In the genomic region with DNA sequence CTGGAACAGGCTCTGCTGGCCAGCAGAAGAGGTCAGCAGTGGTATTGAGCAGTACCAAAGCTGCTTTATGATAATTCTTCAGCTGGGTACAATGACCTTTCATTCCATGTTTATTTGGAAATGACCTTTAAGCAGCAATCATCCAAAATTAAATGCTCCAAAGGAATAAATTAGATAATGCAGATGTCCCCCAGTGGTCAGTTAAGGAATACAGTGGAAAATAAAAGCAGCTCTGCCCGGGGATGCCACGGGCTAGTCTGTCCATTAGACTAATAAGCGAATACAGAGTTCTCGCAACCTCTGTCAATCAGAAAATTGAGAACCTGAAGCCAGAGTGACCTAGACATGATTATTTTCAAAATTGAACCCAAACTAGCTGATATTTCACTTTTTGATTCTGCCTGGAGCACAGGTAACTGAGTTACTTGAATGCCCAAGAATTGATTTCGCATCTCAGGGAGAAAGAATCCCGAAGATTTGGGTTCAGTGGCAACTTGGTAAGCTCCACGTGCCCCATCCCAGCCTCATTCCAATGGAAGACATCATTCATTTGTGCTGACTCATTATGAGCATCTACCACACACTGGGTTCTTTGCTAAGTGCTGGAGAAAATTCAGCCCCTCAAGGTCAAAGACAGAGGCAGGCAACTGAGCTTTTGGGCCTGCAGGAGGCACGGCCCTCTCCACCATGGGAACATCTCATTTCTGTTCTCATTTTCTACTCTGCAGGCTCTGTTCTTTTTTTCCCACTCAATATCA, we compare ENCODE assay signal across 29 cellular contexts. TPM values are rescaled to one million over a fixed set of nuclear protein-coding genes. Genes with fewer than 3 reads are reported as not detected.
DNase-seq lines count a peak whose midpoint lies in the region; ATAC-seq and TF ChIP-seq lines count a peak whose summit lies in the region.
"Had no signal": no experiment of that assay in that cellular context is flagged by ENCODE, and none has a peak within 500 bp of the region (broad histone marks: within the 10 kb centered on the region; RNA-seq: fewer than 3 reads in every experiment).

No MANE protein-coding gene starts in this region.

- ATAC-seq in activated naive CD4-positive, alpha-beta T cell treated with anti-CD3 and anti-CD28 coated beads, Interleukin-2, amount 50 U/mL, for 72 hours, result no peak
- ATAC-seq: body of pancreas, foreskin keratinocyte, GM12878, pancreas had no signal

- H3K27ac ChIP-seq in WERI-Rb-1 (no peak overlapping the region), osteoblast (ENCODE audit: low read depth, low read length) (no peak overlapping the region)
- H3K27ac ChIP-seq: body of pancreas, foreskin keratinocyte, hepatocyte, pancreas, SJSA1, tibial artery had no signal

- DNase-seq in EL, result peak; percentile 53
- peak; percentile 36 for DNase-seq in HT1080 (ENCODE audit: low read depth)
- no peak for DNase-seq in WERI-Rb-1
- DNase-seq in osteoblast (ENCODE audit: insufficient read length, low spot score, missing footprints), result no peak
- DNase-seq in GM19238 (ENCODE audit: insufficient read length, low spot score), result no peak
- no peak for DNase-seq in GF-D8 (lab: John Stamatoyannopoulos, UW)
- DNase-seq in activated naive CD4-positive, alpha-beta T cell treated with anti-CD3 and anti-CD28 coated beads, Interleukin-2, amount 50 U/mL, for 72 hours (ENCODE audit: low spot score in 2 of 2), result no peak
- DNase-seq: activated CD4-positive, alpha-beta T cell treated with anti-CD3 and anti-CD28 coated beads for 1 hour; activated gamma-delta T cell treated with Interleukin-2 at 50 U/mL for 16 hours; activated T-cell treated with anti-CD3 and anti-CD28 coated beads, Interleukin-2, amount 50 U/mL, for 1 hour; body of pancreas; Calu3; DMS79 treated with DMSO at 0.1 percent for 48 hours; effector CD8-positive, alpha-beta T cell; erythroblast; MM.1S; NCI-H1417; NCI-H2081 treated with DMSO at 0.1 percent for 48 hours; NCI-H345; NCI-H748 treated with DMSO at 0.1 percent for 48 hours; pancreas; stimulated activated CD4-positive, alpha-beta T cell treated with anti-CD3 and anti-CD28 coated beads, Interleukin-2, amount 100 ng/mL, for 24 hours; tibial artery had no signal

- no peaks in the 10 kb centered on the region for H4K20me1 ChIP-seq in osteoblast (ENCODE audit: insufficient read depth, low read length)

- no peaks in the 10 kb centered on the region for H3K9me3 Mint-ChIP-seq in activated naive CD4-positive, alpha-beta T cell treated with anti-CD3 and anti-CD28 coated beads, Interleukin-2, amount 50 U/mL, for 72 hours
- H3K9me3 Mint-ChIP-seq: CD14-positive monocyte; T-helper 1 cell treated with Interleukin-12 subunit alpha and Interleukin-12 subunit beta and Interleukin-4 antibody, amounts not matched to agents 30 μg/mL and 1 μg/mL, for 36 hours had no signal

- H3K9me3 ChIP-seq in WERI-Rb-1 (ENCODE audit: severe bottlenecking), result no peaks in the 10 kb centered on the region
- no peaks in the 10 kb centered on the region for H3K9me3 ChIP-seq in osteoblast (ENCODE audit: low read depth, low read length)
- H3K9me3 ChIP-seq: body of pancreas, pancreas, SJSA1, tibial artery had no signal

- H3K27me3 ChIP-seq in WERI-Rb-1 (ENCODE audit: insufficient read depth, low read depth, severe bottlenecking) (no peaks in the 10 kb centered on the region), osteoblast (ENCODE audit: insufficient read depth, low read length) (peaks cover 2% of the 10 kb centered on the region)
- H3K27me3 ChIP-seq: body of pancreas, foreskin keratinocyte, hepatocyte, pancreas, SJSA1, tibial artery had no signal

- H3K36me3 Mint-ChIP-seq in activated naive CD4-positive, alpha-beta T cell treated with anti-CD3 and anti-CD28 coated beads, Interleukin-2, amount 50 U/mL, for 72 hours, result no peaks in the 10 kb centered on the region
- H3K36me3 Mint-ChIP-seq: CD14-positive monocyte had no signal

- no peaks in the 10 kb centered on the region for H3K4me1 ChIP-seq in osteoblast (ENCODE audit: insufficient read depth, low read length)
- H3K4me1 ChIP-seq: body of pancreas, foreskin keratinocyte, pancreas, SJSA1, tibial artery had no signal

- no peak overlapping the region for H3K4me2 ChIP-seq in osteoblast (ENCODE audit: insufficient read depth, low read length)
- H3K4me2 ChIP-seq: hepatocyte had no signal

- 0 out of 2 replicates have a peak, but pooled peaks have one; percentile 1 for TF ChIP-seq CTCF in WERI-Rb-1 (IDR thresholded peaks at IDR 0.05; ENCODE audit: low read depth, low read length)
- TF ChIP-seq CTCF in osteoblast (IDR thresholded peaks at IDR 0.05; ENCODE audit: extremely low read depth, low read depth, low read length), result peak; percentile 37

- no peaks in the 10 kb centered on the region for H3K36me3 ChIP-seq in WERI-Rb-1
- H3K36me3 ChIP-seq in osteoblast (ENCODE audit: insufficient read depth, low read length), result no peaks in the 10 kb centered on the region
- H3K36me3 ChIP-seq: pancreas, SJSA1, tibial artery had no signal

- H2AFZ ChIP-seq in osteoblast (ENCODE audit: low read length), result no peak overlapping the region
- H2AFZ ChIP-seq: hepatocyte had no signal

- H3K79me2 ChIP-seq in osteoblast (ENCODE audit: insufficient read depth, low read length), result no peaks in the 10 kb centered on the region
- H3K79me2 ChIP-seq: hepatocyte had no signal

- no peak overlapping the region for H3K4me3 ChIP-seq in WERI-Rb-1 (ENCODE audit: low read depth, low read length)
- H3K4me3 ChIP-seq in osteoblast (ENCODE audit: insufficient read depth, low read length), result no peak overlapping the region
- H3K4me3 ChIP-seq: body of pancreas, GM12878, hepatocyte, pancreas, SJSA1, tibial artery had no signal

- no peak overlapping the region for H3K27ac Mint-ChIP-seq in activated naive CD4-positive, alpha-beta T cell treated with anti-CD3 and anti-CD28 coated beads, Interleukin-2, amount 50 U/mL, for 72 hours
- H3K27ac Mint-ChIP-seq: T-helper 1 cell treated with Interleukin-12 subunit alpha and Interleukin-12 subunit beta and Interleukin-4 antibody, amounts not matched to agents 30 μg/mL and 1 μg/mL, for 36 hours had no signal

RNA-seq across cellular contexts. Expression of gene SLC39A11, which starts 34.4 kb away (rescaled TPM):
- total RNA-seq in HT1080 (2014; rRNA removed; shearing (Covaris generic)), result 7.6 and 8.6 TPM in 2 replicates
- 12.2 and 14.4 TPM in 2 replicates for polyA plus RNA-seq in HT1080 (2015; cell fraction: cytosol; rRNA removed)
- 10.1 and 11.1 TPM in 2 replicates for polyA plus RNA-seq in HT1080 (2015; cell fraction: nucleus; rRNA removed)
- 20.9 and 27.1 TPM in 2 replicates for total RNA-seq in osteoblast
- total RNA-seq in activated naive CD4-positive, alpha-beta T cell treated with anti-CD3 and anti-CD28 coated beads, Interleukin-2, amount 50 U/mL, for 72 hours, result 10 to 100 TPM; 14.8 to 17.7 TPM

RNA-seq across cellular contexts. Expression of gene SSTR2, which starts 37.9 kb away (rescaled TPM):
- 0.19 and 0.23 TPM in 2 replicates for total RNA-seq in HT1080 (2014; rRNA removed; shearing (Covaris generic))
- polyA plus RNA-seq in HT1080 (2015; cell fraction: cytosol; rRNA removed), result 0.01 and 0.03 TPM in 2 replicates
- polyA plus RNA-seq in HT1080 (2015; cell fraction: nucleus; rRNA removed), result 0.05 and 0.06 TPM in 2 replicates
- under 0.01 TPM in 2 replicates for total RNA-seq in osteoblast
- total RNA-seq in activated naive CD4-positive, alpha-beta T cell treated with anti-CD3 and anti-CD28 coated beads, Interleukin-2, amount 50 U/mL, for 72 hours, result under 1 TPM; 0.12 to 0.87 TPM
- total RNA-seq: foreskin keratinocyte had no signal
- polyA plus RNA-seq: CD14-positive monocyte, foreskin keratinocyte had no signal

Comparison
In these comparisons a context has a peak if more than half of its experiments do, and no peak if none do; other contexts are left out.
1. DNase-seq: peak in EL (single experiment) and HT1080 (single experiment); none in WERI-Rb-1 (single experiment), osteoblast (single experiment), GM19238 (single experiment), GF-D8 (single experiment) and activated naive CD4-positive, alpha-beta T cell treated with anti-CD3 and anti-CD28 coated beads, Interleukin-2, amount 50 U/mL, for 72 hours (0 of 2).